In the genomic region with DNA sequence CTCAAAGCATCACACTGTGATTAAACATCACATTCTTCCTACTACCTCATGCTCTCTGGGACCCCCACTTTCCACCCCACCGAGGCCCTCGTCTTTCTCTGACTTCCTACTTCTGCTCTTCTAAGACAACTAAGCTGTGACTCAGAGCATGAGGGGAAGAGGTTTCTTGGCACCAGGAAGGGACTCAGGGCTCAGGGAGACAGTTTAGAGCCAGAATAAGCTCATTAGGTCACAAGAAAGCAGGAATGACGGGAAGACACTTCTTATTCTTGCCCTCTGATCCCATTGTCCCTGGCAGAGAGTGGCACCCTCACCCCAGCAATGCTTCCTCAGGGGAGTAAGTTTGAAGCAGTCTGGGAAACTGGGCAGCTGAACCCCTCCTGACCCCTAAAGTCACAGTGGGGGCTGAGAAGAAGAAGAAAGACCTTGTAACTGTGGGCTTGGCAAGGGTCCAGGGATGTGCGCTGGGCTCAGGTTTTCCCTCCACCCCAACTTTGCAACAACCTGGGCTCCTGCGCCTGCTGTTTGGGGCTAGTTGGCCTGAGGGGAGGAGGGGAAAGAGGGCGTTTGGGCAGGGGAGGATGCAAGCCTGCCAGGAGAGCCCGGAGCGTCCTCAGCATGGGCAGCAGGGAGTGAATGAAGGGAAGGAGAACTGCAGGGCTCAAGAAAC, we compare ENCODE assay signal across 8 cellular contexts.
A peak's percentile ranks its signal among the peaks of the same experiment; 100 is the strongest.
DNase-seq lines count a peak whose midpoint lies in the region; ATAC-seq and TF ChIP-seq lines count a peak whose summit lies in the region.

No MANE protein-coding gene starts in this region.

- H3K36me3 Mint-ChIP-seq in activated T-cell treated with anti-CD3 and anti-CD28 coated beads, Interleukin-2, amount 50 U/mL, for 24 hours (ENCODE audit: low read depth), result no peaks in the 10 kb centered on the region
- peaks cover 4% of the 10 kb centered on the region for H3K36me3 Mint-ChIP-seq in endodermal cell (ENCODE audit: low read depth)

- H3K27me3 Mint-ChIP-seq in activated T-cell treated with anti-CD3 and anti-CD28 coated beads, Interleukin-2, amount 50 U/mL, for 24 hours, result peaks cover 29% of the 10 kb centered on the region
- H3K27me3 Mint-ChIP-seq in endodermal cell (ENCODE audit: insufficient read depth), result no peaks in the 10 kb centered on the region

- H3K9ac ChIP-seq in endodermal cell (ENCODE audit: extremely low read depth, low read length, poor library complexity, severe bottlenecking), result no peak overlapping the region

- H3K4me1 ChIP-seq in endodermal cell (ENCODE audit: control insufficient read depth, insufficient read depth, low read length), result peaks cover 28% of the 10 kb centered on the region
- peaks cover 23% of the 10 kb centered on the region for H3K4me1 ChIP-seq in mucosa of descending colon (ENCODE audit: low read depth)
- H3K4me1 ChIP-seq in uterus, result peaks cover 16 to 36% of the 10 kb centered on the region in 2 donors

- peaks cover 14% of the 10 kb centered on the region for H3K4me1 Mint-ChIP-seq in activated T-cell treated with anti-CD3 and anti-CD28 coated beads, Interleukin-2, amount 50 U/mL, for 24 hours (ENCODE audit: low read depth)
- H3K4me1 Mint-ChIP-seq in endodermal cell, result peaks cover 75% of the 10 kb centered on the region

- TF ChIP-seq POLR2A in uterus (IDR thresholded peaks at IDR 0.05), result no peak

- intact Hi-C loops in mucosa of descending colon (cut with DNase I, micrococcal nuclease), result no loop called here
- intact Hi-C loops in uterus (cut with DNase I; ENCODE audit: low total_unique reads), result no loop called here

- 87 to 100% methylated on average over 2 to 8 of the region's 8 CpGs for WGBS in endodermal cell (ENCODE audit: insufficient coverage in 1 of 2, insufficient read length in 1 of 2), 2 experiments

- no peaks in the 10 kb centered on the region for H3K27me3 ChIP-seq in endodermal cell (ENCODE audit: control insufficient read depth, insufficient read depth, low read length, poor library complexity, severe bottlenecking)
- H3K27me3 ChIP-seq in uterus, result no peaks in the 10 kb centered on the region

- ATAC-seq in mucosa of descending colon (peak; percentile 49), HG02970 (IDR thresholded peaks at IDR 0.05; ENCODE audit: low FRiP score, unreplicated experiment) (no peak)

- H3K27ac ChIP-seq in endodermal cell (ENCODE audit: low read depth, low read length) (no peak overlapping the region), uterus (peak overlapping the region; percentile 76 to 89)

- H3K27ac Mint-ChIP-seq in activated T-cell treated with anti-CD3 and anti-CD28 coated beads, Interleukin-2, amount 50 U/mL, for 24 hours, result peak overlapping the region; percentile 19
- H3K27ac Mint-ChIP-seq in endodermal cell, result peak overlapping the region; percentile 52

- H3K36me3 ChIP-seq in endodermal cell (ENCODE audit: control insufficient read depth, insufficient read depth, low read length) (peaks cover 4% of the 10 kb centered on the region), mucosa of descending colon (ENCODE audit: low read depth) (no peaks in the 10 kb centered on the region), uterus (no peaks in the 10 kb centered on the region)

- H3K9me3 ChIP-seq in endodermal cell (ENCODE audit: control insufficient read depth, low read length) (no peaks in the 10 kb centered on the region), mucosa of descending colon (no peaks in the 10 kb centered on the region), uterus (no peaks in the 10 kb centered on the region)

- H3K4me3 ChIP-seq in endodermal cell (ENCODE audit: low read length) (no peak overlapping the region), mucosa of descending colon (no peak overlapping the region), uterus (no peak overlapping the region)

- H3K9me3 Mint-ChIP-seq in activated T-cell treated with anti-CD3 and anti-CD28 coated beads, Interleukin-2, amount 50 U/mL, for 24 hours, result no peaks in the 10 kb centered on the region
- H3K9me3 Mint-ChIP-seq in endodermal cell, result no peaks in the 10 kb centered on the region

- TF ChIP-seq CTCF in endodermal cell (conservative IDR thresholded peaks at IDR 0.05) (no peak), mucosa of descending colon (IDR thresholded peaks at IDR 0.05) (no peak), uterus (IDR thresholded peaks at IDR 0.05) (no peak)

- H3K4me3 Mint-ChIP-seq in activated T-cell treated with anti-CD3 and anti-CD28 coated beads, Interleukin-2, amount 50 U/mL, for 24 hours, result no peak overlapping the region
- H3K4me3 Mint-ChIP-seq in endodermal cell, result no peak overlapping the region

- no peak for DNase-seq in activated T-cell treated with anti-CD3 and anti-CD28 coated beads, Interleukin-2, amount 50 U/mL, for 24 hours
- no peak for DNase-seq in activated T-cell treated with anti-CD3 and anti-CD28 coated beads, Interleukin-2, amount 50 U/mL, for 48 hours
- DNase-seq in endodermal cell (no peak), mucosa of descending colon (no peak), uterus (peak; percentile 52 to 68), mucosa of gallbladder (ENCODE audit: low spot score) (no peak), midbrain (lab: John Stamatoyannopoulos, UW) (no peak)

Comparison
In these comparisons a context has a peak if more than half of its experiments do, and no peak if none do; other contexts are left out.
1. DNase-seq: peak in uterus (2 of 2); none in activated T-cell treated with anti-CD3 and anti-CD28 coated beads, Interleukin-2, amount 50 U/mL, for 24 hours (single experiment), activated T-cell treated with anti-CD3 and anti-CD28 coated beads, Interleukin-2, amount 50 U/mL, for 48 hours (0 of 2), endodermal cell (single experiment), mucosa of descending colon (0 of 3), mucosa of gallbladder (single experiment) and midbrain (single experiment).